Comparison of ENCODE assay signal across 8 cellular contexts in genomic region chr7:27098493-27099223, GRCh38. TPM values are rescaled to one million over a fixed set of nuclear protein-coding genes. Genes with fewer than 3 reads are reported as not detected.
DNase-seq lines count a peak whose midpoint lies in the region; ATAC-seq, FAIRE-seq and TF ChIP-seq lines count a peak whose summit lies in the region.

No MANE protein-coding gene starts in this region.

- no peak for FAIRE-seq in RCC 7860 (lab: Jason Lieb, UNC)

- TF ChIP-seq CTCF in fibroblast of the aortic adventitia (IDR thresholded peaks at IDR 0.05; ENCODE audit: insufficient read depth, low read length): no peak

- intact Hi-C loops in posterior vena cava (cut with DNase I): loop anchor here (1.0 to 10.0 kb wide), 3 partner anchors 64 to 247 kb away; no protein-coding TSS in a partner anchor

- no peak for ATAC-seq in GM18511 (IDR thresholded peaks at IDR 0.05; ENCODE audit: unreplicated experiment)
- no peak for ATAC-seq in GM21390 (IDR thresholded peaks at IDR 0.05; ENCODE audit: unreplicated experiment)
- ATAC-seq in HG03469 (IDR thresholded peaks at IDR 0.05; ENCODE audit: unreplicated experiment): no peak

- H3K4me3 ChIP-seq in fibroblast of the aortic adventitia (ENCODE audit: low read depth, low read length): peak overlapping the region; percentile 81

- in situ Hi-C loops in Caki2 (cut with HindIII; ENCODE audit: low pct_unique_long_range_greater_than_20kb, low sequenced_read_pairs): no loop called here

- DNase-seq in Caki2 (ENCODE audit: low read depth): peak; percentile 65
- DNase-seq in RCC 7860 (ENCODE audit: low spot score): peak; percentile 47
- DNase-seq in fibroblast of the aortic adventitia (ENCODE audit: low read depth): peak; percentile 72
- peak; percentile 83 for DNase-seq in posterior vena cava (ENCODE audit: low spot score)
- no peak for DNase-seq in activated CD4-positive, alpha-beta T cell treated with anti-CD3 and anti-CD28 coated beads, Interleukin-2, amount 50 U/mL, for 4 hours

RNA-seq across cellular contexts. Expression of gene HOXA1, which starts 2.9 kb away (rescaled TPM):
- 0.38 and 3.9 TPM in 2 replicates for total RNA-seq in Caki2 (2014; rRNA removed; shearing (Covaris generic); ENCODE audit: low replicate concordance)
- total RNA-seq in fibroblast of the aortic adventitia (ENCODE audit: low replicate concordance) (0.72 TPM in 1 of 2 replicates, not detected in the other), posterior vena cava (under 1 TPM; 0.71 to 0.97 TPM)

RNA-seq across cellular contexts. Expression of gene HOXA2, which starts 3.8 kb away (rescaled TPM):
- total RNA-seq in Caki2 (2014; rRNA removed; shearing (Covaris generic); ENCODE audit: low replicate concordance): 0.30 TPM in 1 of 2 replicates, not detected in the other
- 0.16 and 3.6 TPM in 2 replicates for total RNA-seq in fibroblast of the aortic adventitia (ENCODE audit: low replicate concordance)
- 1 to 10 TPM; 1.3 to 2.0 TPM for total RNA-seq in posterior vena cava

RNA-seq across cellular contexts. Expression of gene HOXA4, which starts 31.9 kb away (rescaled TPM):
- 5.6 and 10.3 TPM in 2 replicates for total RNA-seq in Caki2 (2014; rRNA removed; shearing (Covaris generic); ENCODE audit: low replicate concordance)
- total RNA-seq in fibroblast of the aortic adventitia (ENCODE audit: low replicate concordance) (0.57 and 0.99 TPM in 2 replicates), posterior vena cava (1 to 10 TPM; 6.2 to 9.5 TPM)

RNA-seq across cellular contexts. Expression of gene HOXA5, which starts 44.8 kb away (rescaled TPM):
- 53.0 and 130 TPM in 2 replicates for total RNA-seq in Caki2 (2014; rRNA removed; shearing (Covaris generic); ENCODE audit: low replicate concordance)
- total RNA-seq in fibroblast of the aortic adventitia (ENCODE audit: low replicate concordance) (0.72 and 2.4 TPM in 2 replicates), posterior vena cava (10 to 100 TPM; 11.3 to 17.6 TPM)

RNA-seq across cellular contexts. Expression of gene HOXA6, which starts 48.9 kb away (rescaled TPM):
- total RNA-seq in Caki2 (2014; rRNA removed; shearing (Covaris generic); ENCODE audit: low replicate concordance): 0.96 and 1.2 TPM in 2 replicates
- total RNA-seq in fibroblast of the aortic adventitia (ENCODE audit: low replicate concordance) (not detected in 2 replicates), posterior vena cava (1 to 10 TPM; 8.6 to 9.1 TPM)

Comparison
In these comparisons a context has a peak if more than half of its experiments do, and no peak if none do; other contexts are left out.
1. DNase-seq: peak in Caki2 (single experiment), RCC 7860 (single experiment), fibroblast of the aortic adventitia (single experiment) and posterior vena cava (single experiment); none in activated CD4-positive, alpha-beta T cell treated with anti-CD3 and anti-CD28 coated beads, Interleukin-2, amount 50 U/mL, for 4 hours (0 of 2).